Comparison of ENCODE assay signal across 8 cellular contexts in the genomic region with DNA sequence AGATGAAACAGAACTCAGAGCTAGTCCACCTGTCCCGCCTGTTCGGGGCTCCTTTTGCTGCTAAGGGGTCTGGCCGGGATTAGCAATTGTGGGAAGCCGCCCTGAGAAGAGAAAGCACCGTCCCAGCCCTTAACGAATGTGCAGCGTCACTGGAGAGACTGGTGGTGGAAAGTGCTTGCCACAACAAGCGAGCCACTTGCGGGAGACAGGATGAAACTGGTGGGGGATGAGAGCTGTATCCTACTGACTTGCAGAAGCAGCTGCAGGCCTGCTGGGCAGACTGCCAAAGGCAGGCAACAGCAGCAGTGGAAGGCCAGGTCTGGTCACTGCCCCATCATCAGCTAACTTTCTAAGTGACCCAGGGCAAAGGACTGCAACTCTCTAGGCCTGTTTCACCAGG.
DNase-seq lines count a peak whose midpoint lies in the region; ATAC-seq and TF ChIP-seq lines count a peak whose summit lies in the region.

No MANE protein-coding gene starts in this region.

- H3K4me3 ChIP-seq in AG09309 (ENCODE audit: control insufficient read depth, low read depth, low read length) (no peak overlapping the region), left ventricle myocardium inferior (no peak overlapping the region), skeletal muscle tissue (ENCODE audit: low read length in 3 of 3) (peak overlapping the region in 1 of 3 donors; percentile 6)

- H3K27ac ChIP-seq in left ventricle myocardium inferior (replicated peaks) (peak overlapping the region; percentile 86), skeletal muscle tissue (ENCODE audit: low read depth, low read length) (peak overlapping the region; percentile 86)

- no peaks in the 10 kb centered on the region for H3K9me3 ChIP-seq in left ventricle myocardium inferior (replicated peaks)
- H3K9me3 ChIP-seq in skeletal muscle tissue (ENCODE audit: control insufficient read depth in 3 of 3, low read length in 3 of 3), result no peaks in the 10 kb centered on the region

- in situ Hi-C loops in KBM-7 (cut with MboI; ENCODE audit: low pct_unique_long_range_greater_than_20kb, low sequenced_read_pairs), result no loop called here

- no peaks in the 10 kb centered on the region for H3K36me3 ChIP-seq in left ventricle myocardium inferior
- H3K36me3 ChIP-seq in skeletal muscle tissue (ENCODE audit: control insufficient read depth in 3 of 3, insufficient read depth in 3 of 3, low read length in 3 of 3), result peaks cover 0 to 5% (median 0%) of the 10 kb centered on the region in 3 donors

- DNase-seq in AG09309 (ENCODE audit: low read depth), result peak; percentile 8
- DNase-seq in KBM-7, result peak; percentile 82
- peak; percentile 65 for DNase-seq in SKM-1 (lab: John Stamatoyannopoulos, UW; ENCODE audit: unreplicated experiment)
- DNase-seq in anterior cingulate cortex (lab: John Stamatoyannopoulos, UW), result peak in 48 of 58 donors; percentile 39 to 84 (median 66)
- DNase-seq in left ventricle myocardium inferior, result peak; percentile 74
- no peak for DNase-seq in activated CD4-positive, CD25-positive, alpha-beta regulatory T cell treated with anti-CD3 and anti-CD28 coated beads, Interleukin-2, amount 50 U/mL, for 72 hours

- TF ChIP-seq CTCF in AG09309 (IDR thresholded peaks at IDR 0.05; ENCODE audit: control insufficient read depth, insufficient read depth, low read depth, low read length, missing control alignments) (no peak), left ventricle myocardium inferior (IDR thresholded peaks at IDR 0.05; ENCODE audit: borderline replicate concordance) (no peak)

- intact Hi-C loops in left ventricle myocardium inferior (cut with micrococcal nuclease), result no loop called here

- no peak for ATAC-seq in HG03045 (IDR thresholded peaks at IDR 0.05; ENCODE audit: unreplicated experiment)

- H3K27me3 ChIP-seq in left ventricle myocardium inferior (ENCODE audit: low read depth) (no peaks in the 10 kb centered on the region), skeletal muscle tissue (ENCODE audit: control insufficient read depth in 3 of 3, insufficient read depth in 3 of 3, low read length in 3 of 3) (no peaks in the 10 kb centered on the region)

- peak overlapping the region in 2 of 3 donors; percentile 15 to 70 for H3K9ac ChIP-seq in skeletal muscle tissue (ENCODE audit: low read depth in 1 of 3, low read length in 3 of 3)

- H3K4me1 ChIP-seq in left ventricle myocardium inferior, result peaks cover 100% of the 10 kb centered on the region
- peaks cover 74 to 96% (median 82%) of the 10 kb centered on the region in 3 donors for H3K4me1 ChIP-seq in skeletal muscle tissue (ENCODE audit: control insufficient read depth in 3 of 3, insufficient read depth in 3 of 3, low read length in 3 of 3)
